In the genomic region with DNA sequence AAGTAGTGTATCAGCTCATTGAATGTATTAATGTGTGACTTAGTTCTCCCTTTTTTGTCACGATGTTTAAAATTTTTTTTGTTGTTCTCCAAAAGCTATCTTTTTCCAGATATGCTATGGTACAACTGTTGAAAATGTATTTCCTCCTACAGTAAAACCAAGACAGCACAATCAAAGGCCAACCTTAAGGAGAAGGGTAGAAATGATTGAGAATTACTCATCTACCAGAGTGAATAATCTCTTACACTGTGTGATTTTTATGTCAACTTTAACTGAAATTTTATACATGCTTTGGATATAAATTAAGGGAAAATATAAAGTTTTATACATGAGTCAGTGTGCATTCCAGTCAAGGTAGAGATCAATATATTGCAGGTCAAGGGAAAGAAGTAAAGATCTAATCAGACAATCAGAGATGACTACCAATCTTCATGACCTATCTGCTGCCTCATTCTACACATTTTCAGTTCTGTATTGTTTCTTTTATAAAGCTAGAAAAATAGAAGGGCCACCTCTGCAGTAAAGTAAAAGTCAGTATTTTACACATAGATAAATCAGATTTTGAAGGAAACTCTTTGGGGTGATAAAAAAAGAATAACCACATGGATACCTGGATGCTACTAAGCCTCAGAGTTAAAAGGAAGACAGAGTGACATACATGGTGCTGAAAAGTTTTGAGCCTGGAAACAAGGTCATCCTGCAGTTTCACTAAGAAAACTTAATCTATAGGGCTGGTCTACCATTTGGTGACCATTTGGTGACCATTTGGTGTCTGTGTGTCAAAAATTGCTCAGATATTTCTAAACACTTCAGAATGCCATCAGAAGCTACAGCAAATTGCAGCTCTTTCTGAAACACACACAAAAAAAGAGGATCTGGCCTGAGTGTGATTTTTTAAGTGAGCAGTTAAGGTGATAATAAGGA, we compare ENCODE assay signal across 1 cellular context.
TF ChIP-seq lines count a peak whose summit lies in the region.

No MANE protein-coding gene starts in this region.

TF ChIP-seq in WTC11, 78 proteins besides CTCF, POLR2A, EP300 and RAD21 (continued from another document):
- TF ChIP-seq, protein P1, sequence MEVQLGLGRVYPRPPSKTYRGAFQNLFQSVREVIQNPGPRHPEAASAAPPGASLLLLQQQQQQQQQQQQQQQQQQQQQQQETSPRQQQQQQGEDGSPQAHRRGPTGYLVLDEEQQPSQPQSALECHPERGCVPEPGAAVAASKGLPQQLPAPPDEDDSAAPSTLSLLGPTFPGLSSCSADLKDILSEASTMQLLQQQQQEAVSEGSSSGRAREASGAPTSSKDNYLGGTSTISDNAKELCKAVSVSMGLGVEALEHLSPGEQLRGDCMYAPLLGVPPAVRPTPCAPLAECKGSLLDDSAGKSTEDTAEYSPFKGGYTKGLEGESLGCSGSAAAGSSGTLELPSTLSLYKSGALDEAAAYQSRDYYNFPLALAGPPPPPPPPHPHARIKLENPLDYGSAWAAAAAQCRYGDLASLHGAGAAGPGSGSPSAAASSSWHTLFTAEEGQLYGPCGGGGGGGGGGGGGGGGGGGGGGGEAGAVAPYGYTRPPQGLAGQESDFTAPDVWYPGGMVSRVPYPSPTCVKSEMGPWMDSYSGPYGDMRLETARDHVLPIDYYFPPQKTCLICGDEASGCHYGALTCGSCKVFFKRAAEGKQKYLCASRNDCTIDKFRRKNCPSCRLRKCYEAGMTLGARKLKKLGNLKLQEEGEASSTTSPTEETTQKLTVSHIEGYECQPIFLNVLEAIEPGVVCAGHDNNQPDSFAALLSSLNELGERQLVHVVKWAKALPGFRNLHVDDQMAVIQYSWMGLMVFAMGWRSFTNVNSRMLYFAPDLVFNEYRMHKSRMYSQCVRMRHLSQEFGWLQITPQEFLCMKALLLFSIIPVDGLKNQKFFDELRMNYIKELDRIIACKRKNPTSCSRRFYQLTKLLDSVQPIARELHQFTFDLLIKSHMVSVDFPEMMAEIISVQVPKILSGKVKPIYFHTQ (CRISPR knock-in tag; IDR thresholded peaks at IDR 0.05) = no peak
- TF ChIP-seq, protein P2, sequence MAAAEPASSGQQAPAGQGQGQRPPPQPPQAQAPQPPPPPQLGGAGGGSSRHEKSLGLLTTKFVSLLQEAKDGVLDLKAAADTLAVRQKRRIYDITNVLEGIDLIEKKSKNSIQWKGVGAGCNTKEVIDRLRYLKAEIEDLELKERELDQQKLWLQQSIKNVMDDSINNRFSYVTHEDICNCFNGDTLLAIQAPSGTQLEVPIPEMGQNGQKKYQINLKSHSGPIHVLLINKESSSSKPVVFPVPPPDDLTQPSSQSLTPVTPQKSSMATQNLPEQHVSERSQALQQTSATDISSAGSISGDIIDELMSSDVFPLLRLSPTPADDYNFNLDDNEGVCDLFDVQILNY (CRISPR knock-in tag; IDR thresholded peaks at IDR 0.05) = no peak
- TF ChIP-seq, protein P3, sequence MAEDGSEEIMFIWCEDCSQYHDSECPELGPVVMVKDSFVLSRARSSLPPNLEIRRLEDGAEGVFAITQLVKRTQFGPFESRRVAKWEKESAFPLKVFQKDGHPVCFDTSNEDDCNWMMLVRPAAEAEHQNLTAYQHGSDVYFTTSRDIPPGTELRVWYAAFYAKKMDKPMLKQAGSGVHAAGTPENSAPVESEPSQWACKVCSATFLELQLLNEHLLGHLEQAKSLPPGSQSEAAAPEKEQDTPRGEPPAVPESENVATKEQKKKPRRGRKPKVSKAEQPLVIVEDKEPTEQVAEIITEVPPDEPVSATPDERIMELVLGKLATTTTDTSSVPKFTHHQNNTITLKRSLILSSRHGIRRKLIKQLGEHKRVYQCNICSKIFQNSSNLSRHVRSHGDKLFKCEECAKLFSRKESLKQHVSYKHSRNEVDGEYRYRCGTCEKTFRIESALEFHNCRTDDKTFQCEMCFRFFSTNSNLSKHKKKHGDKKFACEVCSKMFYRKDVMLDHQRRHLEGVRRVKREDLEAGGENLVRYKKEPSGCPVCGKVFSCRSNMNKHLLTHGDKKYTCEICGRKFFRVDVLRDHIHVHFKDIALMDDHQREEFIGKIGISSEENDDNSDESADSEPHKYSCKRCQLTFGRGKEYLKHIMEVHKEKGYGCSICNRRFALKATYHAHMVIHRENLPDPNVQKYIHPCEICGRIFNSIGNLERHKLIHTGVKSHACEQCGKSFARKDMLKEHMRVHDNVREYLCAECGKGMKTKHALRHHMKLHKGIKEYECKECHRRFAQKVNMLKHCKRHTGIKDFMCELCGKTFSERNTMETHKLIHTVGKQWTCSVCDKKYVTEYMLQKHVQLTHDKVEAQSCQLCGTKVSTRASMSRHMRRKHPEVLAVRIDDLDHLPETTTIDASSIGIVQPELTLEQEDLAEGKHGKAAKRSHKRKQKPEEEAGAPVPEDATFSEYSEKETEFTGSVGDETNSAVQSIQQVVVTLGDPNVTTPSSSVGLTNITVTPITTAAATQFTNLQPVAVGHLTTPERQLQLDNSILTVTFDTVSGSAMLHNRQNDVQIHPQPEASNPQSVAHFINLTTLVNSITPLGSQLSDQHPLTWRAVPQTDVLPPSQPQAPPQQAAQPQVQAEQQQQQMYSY (CRISPR knock-in tag; IDR thresholded peaks at IDR 0.05) = no peak
